In the genomic region with DNA sequence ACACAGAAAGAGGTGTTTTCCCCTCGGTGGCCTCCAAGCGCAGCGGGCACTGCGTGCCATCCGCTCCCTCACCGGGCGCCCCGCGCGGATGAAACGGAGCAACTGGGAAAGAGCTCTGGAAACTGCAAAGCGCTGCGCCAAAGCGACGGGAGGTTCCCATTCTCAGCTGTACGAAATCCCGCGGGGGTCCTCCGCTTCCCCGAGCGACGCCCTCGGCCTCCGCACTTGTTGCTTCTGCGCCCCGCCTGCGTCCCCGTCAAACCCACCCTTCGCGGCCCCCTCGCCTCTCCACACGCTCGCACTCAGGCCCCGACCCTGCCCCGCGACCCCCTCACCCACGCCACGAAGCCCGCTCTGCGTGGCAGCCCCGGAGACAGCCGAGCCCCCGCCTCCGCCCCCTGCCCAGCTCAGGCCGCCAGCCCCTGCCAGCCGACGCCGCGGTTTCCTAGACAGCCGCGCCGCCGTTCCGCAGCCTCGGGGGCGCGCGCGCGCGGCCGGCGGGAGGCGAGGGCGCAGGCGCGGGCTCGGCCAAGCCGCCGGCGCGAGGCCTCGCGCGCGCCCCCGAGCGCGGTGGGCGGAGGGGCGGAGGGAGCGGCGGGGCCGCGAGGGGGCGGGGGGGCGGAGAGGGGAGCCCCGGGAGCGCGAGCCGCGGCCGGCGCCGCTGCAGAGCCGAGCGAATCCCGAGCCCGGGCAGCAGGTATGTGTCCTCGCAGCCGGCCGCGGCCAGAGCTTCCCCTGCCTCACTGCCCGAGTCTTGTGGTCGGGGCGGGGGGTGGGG, we compare ENCODE assay signal across 8 cellular contexts.
DNase-seq lines count a peak whose midpoint lies in the region; ATAC-seq, FAIRE-seq and TF ChIP-seq lines count a peak whose summit lies in the region.

A gene with protein sequence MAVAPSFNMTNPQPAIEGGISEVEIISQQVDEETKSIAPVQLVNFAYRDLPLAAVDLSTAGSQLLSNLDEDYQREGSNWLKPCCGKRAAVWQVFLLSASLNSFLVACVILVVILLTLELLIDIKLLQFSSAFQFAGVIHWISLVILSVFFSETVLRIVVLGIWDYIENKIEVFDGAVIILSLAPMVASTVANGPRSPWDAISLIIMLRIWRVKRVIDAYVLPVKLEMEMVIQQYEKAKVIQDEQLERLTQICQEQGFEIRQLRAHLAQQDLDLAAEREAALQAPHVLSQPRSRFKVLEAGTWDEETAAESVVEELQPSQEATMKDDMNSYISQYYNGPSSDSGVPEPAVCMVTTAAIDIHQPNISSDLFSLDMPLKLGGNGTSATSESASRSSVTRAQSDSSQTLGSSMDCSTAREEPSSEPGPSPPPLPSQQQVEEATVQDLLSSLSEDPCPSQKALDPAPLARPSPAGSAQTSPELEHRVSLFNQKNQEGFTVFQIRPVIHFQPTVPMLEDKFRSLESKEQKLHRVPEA (plus strand): TSS at position 666 of the 778 bp plus-strand sequence. CDS start 74,279 bp downstream, outside the sequence.

- no peak for FAIRE-seq in GM19239 (lab: Jason Lieb, UNC)

- peak within 1 kb of the TSS; percentile 63 to 79 (median 72) for H3K4me3 ChIP-seq in BLaER1 treated with 17β-estradiol and CSF1 and Interleukin-3, amounts not matched to agents 10 nM and 100 nM
- H3K4me3 ChIP-seq in NT2/D1 (ENCODE audit: insufficient read length, low read depth) (peak within 1 kb of the TSS; percentile 66), astrocyte of the cerebellum (ENCODE audit: low read depth, low read length) (peak within 1 kb of the TSS; percentile 56), iPS DF 6.9 (ENCODE audit: low read length) (peak within 1 kb of the TSS; percentile 87; the same call in 1 of the 2 replicates)

- H3K9me3 ChIP-seq in BLaER1 treated with 17β-estradiol and CSF1 and Interleukin-3, amounts not matched to agents 10 nM and 100 nM (replicated peaks in 1 of 11) = no peaks in the 10 kb centered on the region
- no peaks in the 10 kb centered on the region for H3K9me3 ChIP-seq in NT2/D1 (ENCODE audit: insufficient read depth, low read length)
- no peaks in the 10 kb centered on the region for H3K9me3 ChIP-seq in iPS DF 6.9 (ENCODE audit: control insufficient read depth, insufficient read depth, low read length)

- H3K4me2 ChIP-seq in BLaER1 treated with 17β-estradiol and CSF1 and Interleukin-3, amounts not matched to agents 10 nM and 100 nM = peak within 1 kb of the TSS; percentile 94 to 100 (median 99)

- H3K9ac ChIP-seq in BLaER1 treated with 17β-estradiol and CSF1 and Interleukin-3, amounts not matched to agents 10 nM and 100 nM = peak within 1 kb of the TSS; percentile 51 to 73 (median 67)
- peak within 1 kb of the TSS; percentile 74 for H3K9ac ChIP-seq in NT2/D1 (ENCODE audit: insufficient read length, low read depth)

- no peak for ATAC-seq in GM19328 (IDR thresholded peaks at IDR 0.05; ENCODE audit: unreplicated experiment)

- peaks cover 33 to 50% (median 44%) of the 10 kb centered on the region in 11 experiments for H3K27me3 ChIP-seq in BLaER1 treated with 17β-estradiol and CSF1 and Interleukin-3, amounts not matched to agents 10 nM and 100 nM
- H3K27me3 ChIP-seq in NT2/D1 (ENCODE audit: insufficient read depth, insufficient read length) (peaks cover 31% of the 10 kb centered on the region), iPS DF 6.9 (ENCODE audit: control insufficient read depth, insufficient read depth, low read length) (no peaks in the 10 kb centered on the region)

- no CpG with 5 or more reads among the region's 106 CpGs for WGBS in iPS DF 6.9 (ENCODE audit: insufficient coverage, insufficient read length)

- H3K36me3 ChIP-seq in BLaER1 treated with 17β-estradiol and CSF1 and Interleukin-3, amounts not matched to agents 10 nM and 100 nM = no peaks in the 10 kb centered on the region
- H3K36me3 ChIP-seq in NT2/D1 (ENCODE audit: insufficient read depth, insufficient read length, low read length) (no peaks in the 10 kb centered on the region), iPS DF 6.9 (ENCODE audit: control insufficient read depth, insufficient read depth, low read length) (no peaks in the 10 kb centered on the region)

- peak within 1 kb of the TSS in 2 of 11 experiments; percentile 3 to 22; a peak in 1 of 22 replicates for H3K27ac ChIP-seq in BLaER1 treated with 17β-estradiol and CSF1 and Interleukin-3, amounts not matched to agents 10 nM and 100 nM
- no peak within 1 kb of the TSS for H3K27ac ChIP-seq in iPS DF 6.9 (ENCODE audit: low read length)

- in situ Hi-C loops in astrocyte of the cerebellum (cut with HindIII; ENCODE audit: low sequenced_read_pairs) = no loop called here

- DNase-seq in GM19239 (ENCODE audit: insufficient read length, low spot score) (peak; percentile 44), NT2/D1 (ENCODE audit: low read depth, low spot score) (peak; percentile 28), astrocyte of the cerebellum (ENCODE audit: low read depth) (no peak), iPS DF 6.9 (ENCODE audit: low read depth, low spot score) (no peak), retina (peak; percentile 86), foreskin melanocyte (no peak)

- TF ChIP-seq CTCF in astrocyte of the cerebellum (IDR thresholded peaks at IDR 0.05; ENCODE audit: low read depth, low read length, missing control alignments) = peak; percentile 22

- H3K4me1 ChIP-seq in BLaER1 treated with 17β-estradiol and CSF1 and Interleukin-3, amounts not matched to agents 10 nM and 100 nM = peaks cover 23 to 42% (median 29%) of the 10 kb centered on the region in 10 experiments
- H3K4me1 ChIP-seq in NT2/D1 (ENCODE audit: insufficient read depth, insufficient read length) = peaks cover 3% of the 10 kb centered on the region
- no peaks in the 10 kb centered on the region; the same call in 1 of the 2 replicates for H3K4me1 ChIP-seq in iPS DF 6.9 (ENCODE audit: control insufficient read depth, insufficient read depth, low read length)

- H4K20me1 ChIP-seq in BLaER1 treated with 17β-estradiol and CSF1 and Interleukin-3, amounts not matched to agents 10 nM and 100 nM = peaks cover 0 to 11% (median 0%) of the 10 kb centered on the region in 11 experiments; a peak in 6 of 22 replicates

Comparison
In these comparisons a context has a peak if more than half of its experiments do, and no peak if none do; other contexts are left out.
1. DNase-seq: peak in GM19239 (single experiment), NT2/D1 (single experiment) and retina (single experiment); none in astrocyte of the cerebellum (single experiment), iPS DF 6.9 (single experiment) and foreskin melanocyte (single experiment).
2. Peak in every context shown above with its lines, with median percentiles within 50 percentile points of each other: H3K4me3 ChIP-seq.